ENCODE assay signal across 1 cellular context in genomic region chr5:134003957-134004625, GRCh38.
A peak's percentile ranks its signal among the peaks of the same experiment; 100 is the strongest.
TF ChIP-seq lines count a peak whose summit lies in the region.

No MANE protein-coding gene starts in this region.

TF ChIP-seq in A549, 52 proteins besides CTCF, POLR2A, EP300 and RAD21 (continued from another document):
- TF ChIP-seq HMGXB4 (CRISPR knock-in tag; IDR thresholded peaks at IDR 0.05; ENCODE audit: borderline replicate concordance) (no peak), HES2 (IDR thresholded peaks at IDR 0.05) (no peak), FOXS1 (CRISPR knock-in tag; IDR thresholded peaks at IDR 0.05) (no peak), EHMT2 (IDR thresholded peaks at IDR 0.05; ENCODE audit: low read depth) (no peak), ZC3H11A (IDR thresholded peaks at IDR 0.05) (no peak), CHD2 (IDR thresholded peaks at IDR 0.05; ENCODE audit: low read length, partially characterized antibody) (no peak), USF2 (IDR thresholded peaks at IDR 0.05) (0 out of 2 replicates have a peak, but pooled peaks have one; percentile 3), REST (IDR thresholded peaks at IDR 0.05) (no peak), MYC (IDR thresholded peaks at IDR 0.05; ENCODE audit: borderline replicate concordance, low read length) (peak; percentile 82), FOSB (CRISPR knock-in tag; IDR thresholded peaks at IDR 0.05) (no peak), HOXB5 (CRISPR knock-in tag; IDR thresholded peaks at IDR 0.05) (no peak), JUN (IDR thresholded peaks at IDR 0.05) (no peak; a peak in 2 of 5 replicates), KDM1A (IDR thresholded peaks at IDR 0.05; ENCODE audit: low read depth) (no peak), MAZ (IDR thresholded peaks at IDR 0.05; ENCODE audit: borderline replicate concordance, low read depth, low read length) (no peak), SREBF2 (IDR thresholded peaks at IDR 0.05) (no peak), JUNB (IDR thresholded peaks at IDR 0.05) (no peak), KDM5A (IDR thresholded peaks at IDR 0.05) (no peak), CHD4 (IDR thresholded peaks at IDR 0.05; ENCODE audit: borderline replicate concordance) (no peak), E2F6 (IDR thresholded peaks at IDR 0.05; ENCODE audit: borderline replicate concordance, low read depth) (no peak), NR3C1 (IDR thresholded peaks at IDR 0.05) (no peak), MAFK (IDR thresholded peaks at IDR 0.05; ENCODE audit: partially characterized antibody) (no peak), CBX8 (IDR thresholded peaks at IDR 0.05) (no peak), HEYL (CRISPR knock-in tag; IDR thresholded peaks at IDR 0.05) (no peak), FOSL2 (IDR thresholded peaks at IDR 0.05) (no peak), FOSL2 (CRISPR knock-in tag; IDR thresholded peaks at IDR 0.05) (no peak), TP53 (CRISPR knock-in tag; IDR thresholded peaks at IDR 0.05) (0 out of 2 replicates have a peak, but pooled peaks have one; percentile 45)
